ENCODE assay signal across 1 cellular context in the genomic region with DNA sequence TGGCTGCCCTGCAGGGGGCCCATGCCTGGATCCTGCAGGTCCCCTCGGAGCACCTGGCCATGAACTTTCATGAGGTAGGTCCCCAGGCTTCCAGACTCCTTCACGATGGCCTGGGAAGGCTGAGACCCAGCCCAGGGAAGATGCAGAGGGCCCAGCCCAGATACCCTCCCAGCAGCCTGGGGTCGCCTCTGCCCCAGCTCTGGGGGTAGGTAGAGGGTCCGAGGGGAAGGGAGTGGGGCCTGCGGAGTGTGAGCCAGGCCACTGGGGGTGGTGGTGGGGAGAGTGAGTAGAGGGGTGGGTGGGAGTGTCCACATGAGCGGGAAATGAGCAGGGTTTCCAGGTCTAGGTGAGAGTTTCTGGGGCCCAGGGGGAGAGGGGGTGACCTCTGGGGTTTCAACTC.
TF ChIP-seq lines count a peak whose summit lies in the region.

No MANE protein-coding gene starts in this region.

TF ChIP-seq in A549, 52 proteins besides CTCF, POLR2A, EP300 and RAD21:
- TF ChIP-seq SMC3 (IDR thresholded peaks at IDR 0.05) (no peak), CHD4 (IDR thresholded peaks at IDR 0.05; ENCODE audit: borderline replicate concordance) (no peak), GATA3 (IDR thresholded peaks at IDR 0.05; ENCODE audit: borderline replicate concordance) (no peak), RNF2 (IDR thresholded peaks at IDR 0.05; ENCODE audit: borderline replicate concordance, low read depth) (no peak), PHF8 (IDR thresholded peaks at IDR 0.05; ENCODE audit: borderline replicate concordance, low read depth) (no peak), CHD2 (IDR thresholded peaks at IDR 0.05; ENCODE audit: low read length, partially characterized antibody) (no peak), ESRRA (IDR thresholded peaks at IDR 0.05; ENCODE audit: borderline replicate concordance, low read length) (no peak), MAZ (IDR thresholded peaks at IDR 0.05; ENCODE audit: borderline replicate concordance, low read depth, low read length) (no peak), MYC (IDR thresholded peaks at IDR 0.05; ENCODE audit: borderline replicate concordance, low read length) (no peak), HEYL (CRISPR knock-in tag; IDR thresholded peaks at IDR 0.05) (no peak), FOXS1 (CRISPR knock-in tag; IDR thresholded peaks at IDR 0.05) (no peak), FOSL2 (IDR thresholded peaks at IDR 0.05) (no peak), FOSL2 (CRISPR knock-in tag; IDR thresholded peaks at IDR 0.05) (no peak), CBX8 (IDR thresholded peaks at IDR 0.05) (no peak), TP53 (CRISPR knock-in tag; IDR thresholded peaks at IDR 0.05) (no peak)
- TF ChIP-seq, protein P1, sequence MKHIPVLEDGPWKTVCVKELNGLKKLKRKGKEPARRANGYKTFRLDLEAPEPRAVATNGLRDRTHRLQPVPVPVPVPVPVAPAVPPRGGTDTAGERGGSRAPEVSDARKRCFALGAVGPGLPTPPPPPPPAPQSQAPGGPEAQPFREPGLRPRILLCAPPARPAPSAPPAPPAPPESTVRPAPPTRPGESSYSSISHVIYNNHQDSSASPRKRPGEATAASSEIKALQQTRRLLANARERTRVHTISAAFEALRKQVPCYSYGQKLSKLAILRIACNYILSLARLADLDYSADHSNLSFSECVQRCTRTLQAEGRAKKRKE (CRISPR knock-in tag; IDR thresholded peaks at IDR 0.05; ENCODE audit: low read depth): no peak
- TF ChIP-seq, protein P2, sequence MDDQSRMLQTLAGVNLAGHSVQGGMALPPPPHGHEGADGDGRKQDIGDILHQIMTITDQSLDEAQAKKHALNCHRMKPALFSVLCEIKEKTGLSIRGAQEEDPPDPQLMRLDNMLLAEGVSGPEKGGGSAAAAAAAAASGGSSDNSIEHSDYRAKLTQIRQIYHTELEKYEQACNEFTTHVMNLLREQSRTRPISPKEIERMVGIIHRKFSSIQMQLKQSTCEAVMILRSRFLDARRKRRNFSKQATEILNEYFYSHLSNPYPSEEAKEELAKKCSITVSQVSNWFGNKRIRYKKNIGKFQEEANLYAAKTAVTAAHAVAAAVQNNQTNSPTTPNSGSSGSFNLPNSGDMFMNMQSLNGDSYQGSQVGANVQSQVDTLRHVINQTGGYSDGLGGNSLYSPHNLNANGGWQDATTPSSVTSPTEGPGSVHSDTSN (IDR thresholded peaks at IDR 0.05): no peak
